ENCODE assay signal across 14 cellular contexts in the genomic region with DNA sequence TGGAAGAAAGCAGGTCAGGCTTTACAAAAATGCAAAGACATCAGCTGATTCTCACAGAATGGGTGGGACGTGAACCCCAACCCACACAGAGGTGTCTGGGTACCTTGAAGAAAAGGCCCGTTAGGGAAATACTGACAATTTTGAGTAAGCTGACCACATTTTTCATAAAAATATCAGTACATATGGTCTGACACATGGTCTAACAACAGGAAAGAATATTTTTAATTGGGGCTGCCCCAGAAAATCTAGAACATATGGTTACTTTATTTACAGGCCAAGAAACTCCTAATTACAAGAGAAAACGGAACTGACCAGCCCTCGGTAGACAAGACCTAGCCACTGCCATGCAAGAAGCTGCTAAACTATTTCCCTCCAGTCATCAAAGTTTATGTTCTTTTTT. TPM values are rescaled to one million over a fixed set of nuclear protein-coding genes. Genes with fewer than 3 reads are reported as not detected.
DNase-seq lines count a peak whose midpoint lies in the region; ATAC-seq lines count a peak whose summit lies in the region.
"Had no signal": no experiment of that assay in that cellular context is flagged by ENCODE, and none has a peak within 500 bp of the region (broad histone marks: within the 10 kb centered on the region; RNA-seq: fewer than 3 reads in every experiment).

No MANE protein-coding gene starts in this region.

- peak overlapping the region; percentile 17 for H3K4me3 Mint-ChIP-seq in activated T-helper 17 cell treated with anti-CD3 and anti-CD28 coated beads, Interleukin-2, amount 50 U/mL, for 72 hours
- H3K4me3 Mint-ChIP-seq in stimulated activated memory B cell treated with anti-CD40 and anti-IgM and Interleukin-4, amounts not matched to agents 10 μg/mL and 1 μg/mL and 100 μg/mL, for 72 hours = no peak overlapping the region
- H3K4me3 Mint-ChIP-seq: type B pancreatic cell had no signal

- ATAC-seq in GM21619 (IDR thresholded peaks at IDR 0.05; ENCODE audit: unreplicated experiment) (peak; percentile 42), HG03139 (IDR thresholded peaks at IDR 0.05; ENCODE audit: unreplicated experiment) (no peak)
- peak; percentile 46 for ATAC-seq in activated T-helper 17 cell treated with anti-CD3 and anti-CD28 coated beads, Interleukin-2, amount 50 U/mL, for 72 hours (replicated peaks)
- ATAC-seq in stimulated activated memory B cell treated with anti-CD40 and anti-IgM and Interleukin-4, amounts not matched to agents 10 μg/mL and 1 μg/mL and 100 μg/mL, for 72 hours = peak; percentile 89
- ATAC-seq: pancreas had no signal

- H3K9me3 Mint-ChIP-seq in activated T-helper 17 cell treated with anti-CD3 and anti-CD28 coated beads, Interleukin-2, amount 50 U/mL, for 72 hours = no peaks in the 10 kb centered on the region
- H3K9me3 Mint-ChIP-seq in stimulated activated memory B cell treated with anti-CD40 and anti-IgM and Interleukin-4, amounts not matched to agents 10 μg/mL and 1 μg/mL and 100 μg/mL, for 72 hours = no peaks in the 10 kb centered on the region
- H3K9me3 Mint-ChIP-seq: type B pancreatic cell had no signal

- DNase-seq in NOMO-1 treated with DMSO at 0.1 percent for 48 hours (lab: John Stamatoyannopoulos, UW; ENCODE audit: unreplicated experiment) = peak; percentile 33
- no peak for DNase-seq in NOMO-1 treated with dmso at 0.1 percent for 144 hours (lab: John Stamatoyannopoulos, UW; ENCODE audit: unreplicated experiment)
- no peak for DNase-seq in HuH-7.5 (ENCODE audit: low spot score)
- no peak for DNase-seq in NCI-H187 (lab: John Stamatoyannopoulos, UW)
- DNase-seq: amniotic stem cell, Calu3, cortex of kidney, NCI-H1417 treated with DMSO at 0.1 percent for 48 hours, pancreas had no signal

- H3K36me3 Mint-ChIP-seq in activated T-helper 17 cell treated with anti-CD3 and anti-CD28 coated beads, Interleukin-2, amount 50 U/mL, for 72 hours (ENCODE audit: low read depth) = no peaks in the 10 kb centered on the region
- no peaks in the 10 kb centered on the region for H3K36me3 Mint-ChIP-seq in stimulated activated memory B cell treated with anti-CD40 and anti-IgM and Interleukin-4, amounts not matched to agents 10 μg/mL and 1 μg/mL and 100 μg/mL, for 72 hours
- H3K36me3 Mint-ChIP-seq: type B pancreatic cell had no signal

- H3K27ac Mint-ChIP-seq in activated T-helper 17 cell treated with anti-CD3 and anti-CD28 coated beads, Interleukin-2, amount 50 U/mL, for 72 hours = no peak overlapping the region
- H3K27ac Mint-ChIP-seq in stimulated activated memory B cell treated with anti-CD40 and anti-IgM and Interleukin-4, amounts not matched to agents 10 μg/mL and 1 μg/mL and 100 μg/mL, for 72 hours = peak overlapping the region; percentile 65
- H3K27ac Mint-ChIP-seq: type B pancreatic cell had no signal

- H3K27me3 Mint-ChIP-seq in activated T-helper 17 cell treated with anti-CD3 and anti-CD28 coated beads, Interleukin-2, amount 50 U/mL, for 72 hours = no peaks in the 10 kb centered on the region
- no peaks in the 10 kb centered on the region for H3K27me3 Mint-ChIP-seq in stimulated activated memory B cell treated with anti-CD40 and anti-IgM and Interleukin-4, amounts not matched to agents 10 μg/mL and 1 μg/mL and 100 μg/mL, for 72 hours
- H3K27me3 Mint-ChIP-seq: type B pancreatic cell had no signal

- H3K4me1 Mint-ChIP-seq in activated T-helper 17 cell treated with anti-CD3 and anti-CD28 coated beads, Interleukin-2, amount 50 U/mL, for 72 hours = peaks cover 19% of the 10 kb centered on the region
- peaks cover 59% of the 10 kb centered on the region for H3K4me1 Mint-ChIP-seq in stimulated activated memory B cell treated with anti-CD40 and anti-IgM and Interleukin-4, amounts not matched to agents 10 μg/mL and 1 μg/mL and 100 μg/mL, for 72 hours

RNA-seq across cellular contexts. Expression of gene ITM2B, which starts 48.7 kb away (rescaled TPM):
- 100 to 1,000 TPM in 1 of 2 donors, 10 to 100 TPM in 1; 75.7 to 108 TPM for total RNA-seq in activated T-helper 17 cell treated with anti-CD3 and anti-CD28 coated beads, Interleukin-2, amount 50 U/mL, for 72 hours
